In genomic region chr17:49973271-49973615, GRCh38 we compare ENCODE assay signal across 25 cellular contexts. TPM values are rescaled to one million over a fixed set of nuclear protein-coding genes. Genes with fewer than 3 reads are reported as not detected.
DNase-seq lines count a peak whose midpoint lies in the region; ATAC-seq and TF ChIP-seq lines count a peak whose summit lies in the region.
"Had no signal": no experiment of that assay in that cellular context is flagged by ENCODE, and none has a peak within 500 bp of the region (broad histone marks: within the 10 kb centered on the region; RNA-seq: fewer than 3 reads in every experiment).

No MANE protein-coding gene starts in this region.

- no peaks in the 10 kb centered on the region for H3K9me3 Mint-ChIP-seq in GM23338
- no peaks in the 10 kb centered on the region for H3K9me3 Mint-ChIP-seq in WTC11

- H3K4me3 Mint-ChIP-seq in GM23338 (peak overlapping the region; percentile 47), WTC11 (peak overlapping the region; percentile 47)

- peak overlapping the region; percentile 75; the same call in 1 of the 2 replicates for H3K4me2 ChIP-seq in GM23338
- no peak overlapping the region for H3K4me2 ChIP-seq in trophoblast cell (ENCODE audit: low read length)
- H3K4me2 ChIP-seq: KMS-11 had no signal

- peaks cover 40% of the 10 kb centered on the region for H3K4me1 ChIP-seq in GM23338 (ENCODE audit: insufficient read depth)
- peaks cover 50 to 54% of the 10 kb centered on the region in 2 experiments for H3K4me1 ChIP-seq in trophoblast cell (ENCODE audit: control insufficient read depth in 1 of 2, insufficient read depth in 2 of 2, low read length in 2 of 2)

- H3K4me3 ChIP-seq in GM23338 (peak overlapping the region; percentile 47), iPS-18c (ENCODE audit: insufficient read depth, low read depth, low read length) (peak overlapping the region; percentile 40), trophoblast cell (ENCODE audit: low read depth, low read length) (no peak overlapping the region)

- H3K36me3 Mint-ChIP-seq in GM23338 (ENCODE audit: low read depth) (no peaks in the 10 kb centered on the region; the same call in 2 of the 3 replicates), WTC11 (no peaks in the 10 kb centered on the region)

- H3K27ac Mint-ChIP-seq in GM23338 = no peak overlapping the region
- no peak overlapping the region for H3K27ac Mint-ChIP-seq in WTC11

- H3K9me2 ChIP-seq in GM23338 (ENCODE audit: insufficient read depth) = no peaks in the 10 kb centered on the region

- no peaks in the 10 kb centered on the region for H3K9me3 ChIP-seq in iPS-18c (ENCODE audit: control insufficient read depth, insufficient read depth, low read length)
- H3K9me3 ChIP-seq in trophoblast cell (ENCODE audit: insufficient read depth, low read depth, low read length) = peaks cover 4% of the 10 kb centered on the region

- no peak overlapping the region for H2AK5ac ChIP-seq in trophoblast cell (ENCODE audit: low read length)

- peak overlapping the region; percentile 45 for H4K91ac ChIP-seq in trophoblast cell (ENCODE audit: low read depth, low read length)

- ATAC-seq in GM23338 (no peak), WTC11 (no peak)
- no peak for ATAC-seq in stimulated activated naive CD8-positive, alpha-beta T cell treated with anti-CD3 and anti-CD28 coated beads, Interleukin-15, Interleukin-2, amounts not matched to agents 100 U/mL and 50 U/mL, for 24 hours
- ATAC-seq: HCT116, Panc1 had no signal

- TF ChIP-seq CTCF in GM23338 (conservative IDR thresholded peaks at IDR 0.05; ENCODE audit: low read depth in 2 of 2) (no peak), WTC11 (IDR thresholded peaks at IDR 0.05) (no peak)

- WGBS in trophoblast cell (ENCODE audit: extremely low coverage, insufficient coverage, insufficient read length) = no CpG with 5 or more reads among the region's 2 CpGs

- no peak overlapping the region for H2BK12ac ChIP-seq in trophoblast cell (ENCODE audit: low read length)

- POLR2A ChIA-PET in WTC11 (lab: Charles Lee) = interaction anchor here (0.9 kb wide), 1 partner anchor 39 kb away, joined by 3 read pairs; no protein-coding TSS in a partner anchor

- no peak overlapping the region for H4K12ac ChIP-seq in trophoblast cell (ENCODE audit: low read depth, low read length)

- CTCF ChIA-PET in WTC11 (lab: Charles Lee) = interaction anchor here (0.8 to 15.4 kb wide), 9 partner anchors 19 to 121 kb away, joined by 3 to 221 read pairs (median 3); partner anchors contain the start of gene DLX3

- no peak overlapping the region for H3K27ac ChIP-seq in GM23338 (ENCODE audit: low read depth)
- H3K27ac ChIP-seq in trophoblast cell (ENCODE audit: low read depth, low read length) = no peak overlapping the region
- H3K27ac ChIP-seq: KMS-11 had no signal

- H3K27me3 Mint-ChIP-seq in GM23338 (ENCODE audit: insufficient read depth, low read depth, poor library complexity) = peaks cover 95% of the 10 kb centered on the region
- peaks cover 99% of the 10 kb centered on the region for H3K27me3 Mint-ChIP-seq in WTC11 (ENCODE audit: low read depth)

- H4K20me1 ChIP-seq in GM23338 (replicated peaks; ENCODE audit: insufficient read depth) = peaks cover 14% of the 10 kb centered on the region; the same call in 1 of the 2 replicates

- H3K4me1 Mint-ChIP-seq in GM23338 (peaks cover 57% of the 10 kb centered on the region), WTC11 (peaks cover 56% of the 10 kb centered on the region)

- H3K79me1 ChIP-seq in trophoblast cell (ENCODE audit: low read length) = peaks cover 25% of the 10 kb centered on the region

- no peak overlapping the region for H4K8ac ChIP-seq in trophoblast cell (ENCODE audit: low read depth, low read length)

- H3K9ac ChIP-seq in trophoblast cell (ENCODE audit: low read length) = no peak overlapping the region
- H3K9ac ChIP-seq: KMS-11 had no signal

- H3K36me3 ChIP-seq in GM23338 (ENCODE audit: insufficient read depth) (no peaks in the 10 kb centered on the region), trophoblast cell (ENCODE audit: control insufficient read depth in 1 of 2, insufficient read depth in 2 of 2, low read length in 2 of 2) (no peaks in the 10 kb centered on the region)

- no peak overlapping the region for H2BK5ac ChIP-seq in trophoblast cell (ENCODE audit: low read depth, low read length, poor library complexity)

- no peak overlapping the region for H3K23ac ChIP-seq in trophoblast cell (ENCODE audit: low read length)

- no peak overlapping the region for H2BK120ac ChIP-seq in trophoblast cell (ENCODE audit: insufficient read depth, low read length, poor library complexity)

- no peak overlapping the region for H3K18ac ChIP-seq in trophoblast cell (ENCODE audit: low read length)

- no peak overlapping the region for H3K4ac ChIP-seq in trophoblast cell (ENCODE audit: low read depth, low read length)

- H3K14ac ChIP-seq in trophoblast cell (ENCODE audit: low read length) = no peak overlapping the region

- H3K27me3 ChIP-seq in GM23338 (ENCODE audit: insufficient read depth) (peaks cover 99% of the 10 kb centered on the region), trophoblast cell (ENCODE audit: insufficient read depth, low read length) (peaks cover 45% of the 10 kb centered on the region)

- 0 out of 2 replicates have a peak, but pooled peaks cover 2% of the 10 kb centered on the region for H3F3A ChIP-seq in GM23338 (replicated peaks; ENCODE audit: low read depth)

- H3K79me2 ChIP-seq in GM23338 (replicated peaks; ENCODE audit: insufficient read depth) (no peaks in the 10 kb centered on the region), trophoblast cell (ENCODE audit: control insufficient read depth, insufficient read depth, low read length, poor library complexity) (no peaks in the 10 kb centered on the region)

- H2AFZ ChIP-seq in GM23338 = no peak overlapping the region
- H2AFZ ChIP-seq in trophoblast cell (ENCODE audit: insufficient read depth, low read length, poor library complexity) = no peak overlapping the region

- DNase-seq in GM23338 (ENCODE audit: low spot score) (no peak), WTC11 (ENCODE audit: low spot score) (no peak), trophoblast cell (peak; percentile 71 to 82), SKM-1 treated with dmso at 0.1 percent for 144 hours (lab: John Stamatoyannopoulos, UW; ENCODE audit: unreplicated experiment) (no peak), GDM1 (lab: John Stamatoyannopoulos, UW) (no peak), NCI-H2029 (lab: John Stamatoyannopoulos, UW) (no peak)
- no peak for DNase-seq in stimulated activated naive CD8-positive, alpha-beta T cell treated with anti-CD3 and anti-CD28 coated beads, Interleukin-15, Interleukin-2, amounts not matched to agents 100 U/mL and 50 U/mL, for 24 hours
- DNase-seq: 8988T, DMS153, DND-41, GOT3, IMR-90, MM.1S, NCI-H1417, NCI-H1694, NCI-H2081, NCI-H2227 treated with DMSO at 0.1 percent for 48 hours, NCI-H526 treated with DMSO at 0.1 percent for 48 hours, SHP77 treated with DMSO at 0.1 percent for 48 hours had no signal

TF ChIP-seq in GM23338, 12 proteins besides CTCF, POLR2A, EP300 and RAD21:
- no peak for TF ChIP-seq JUNB (IDR thresholded peaks at IDR 0.05; ENCODE audit: unreplicated experiment)
- TF ChIP-seq EZH2 (IDR thresholded peaks at IDR 0.05; ENCODE audit: low read depth, unreplicated experiment) = peak; percentile 80

TF ChIP-seq in WTC11, 78 proteins besides CTCF, POLR2A, EP300 and RAD21 (continues in another document):
- TF ChIP-seq ATF3 (CRISPR knock-in tag; conservative IDR thresholded peaks at IDR 0.05) (no peak), USF2 (CRISPR knock-in tag; IDR thresholded peaks at IDR 0.05) (no peak), ZNF121 (CRISPR knock-in tag; IDR thresholded peaks at IDR 0.05) (no peak), SMAD4 (CRISPR knock-in tag; IDR thresholded peaks at IDR 0.05) (no peak), ATF6 (CRISPR knock-in tag; IDR thresholded peaks at IDR 0.05) (no peak), MYBL2 (CRISPR knock-in tag; IDR thresholded peaks at IDR 0.05) (no peak), IRF2 (CRISPR knock-in tag; IDR thresholded peaks at IDR 0.05; ENCODE audit: borderline replicate concordance, low read depth) (no peak)

RNA-seq across cellular contexts. Expression of gene DLX4, which starts 4.3 kb away (rescaled TPM):
- 0.10 and 0.58 TPM in 2 replicates for total RNA-seq in GM23338 (2014; rRNA removed; shearing (Covaris generic))
- polyA plus RNA-seq in GM23338 (2016; fragmentation: Nextera tagmentation; extraction: Ambion mirVana) = 0.79 and 0.80 TPM in 2 replicates
- 1.3 to 1.8 TPM (median 1.6 TPM) in 3 replicates for total RNA-seq in WTC11 (2021)
- 11.8 and 12.7 TPM in 2 replicates for polyA plus RNA-seq in trophoblast cell (2013)
- total RNA-seq: IMR-90 had no signal
- polyA plus RNA-seq: IMR-90 had no signal

RNA-seq across cellular contexts. Expression of gene DLX3, which starts 21.8 kb away (rescaled TPM):
- total RNA-seq in GM23338 (2014; rRNA removed; shearing (Covaris generic)) = 0.14 TPM in 1 of 2 replicates, not detected in the other
- polyA plus RNA-seq in GM23338 (2016; fragmentation: Nextera tagmentation; extraction: Ambion mirVana) = 0.19 and 0.27 TPM in 2 replicates
- total RNA-seq in WTC11 (2021) = 0.44 to 0.78 TPM (median 0.74 TPM) in 3 replicates
- polyA plus RNA-seq in trophoblast cell (2013) = 113 and 120 TPM in 2 replicates
- total RNA-seq: IMR-90, NCI-H460, OCI-LY7 had no signal
- polyA plus RNA-seq: IMR-90 had no signal

Comparison
In these comparisons a context has a peak if more than half of its experiments do, and no peak if none do; other contexts are left out.
1. DNase-seq: peak in trophoblast cell (2 of 2); none in GM23338 (single experiment), WTC11 (single experiment), stimulated activated naive CD8-positive, alpha-beta T cell treated with anti-CD3 and anti-CD28 coated beads, Interleukin-15, Interleukin-2, amounts not matched to agents 100 U/mL and 50 U/mL, for 24 hours (single experiment), SKM-1 treated with dmso at 0.1 percent for 144 hours (single experiment), GDM1 (single experiment) and NCI-H2029 (single experiment).